ENCODE assay signal across 1 cellular context in the genomic region with DNA sequence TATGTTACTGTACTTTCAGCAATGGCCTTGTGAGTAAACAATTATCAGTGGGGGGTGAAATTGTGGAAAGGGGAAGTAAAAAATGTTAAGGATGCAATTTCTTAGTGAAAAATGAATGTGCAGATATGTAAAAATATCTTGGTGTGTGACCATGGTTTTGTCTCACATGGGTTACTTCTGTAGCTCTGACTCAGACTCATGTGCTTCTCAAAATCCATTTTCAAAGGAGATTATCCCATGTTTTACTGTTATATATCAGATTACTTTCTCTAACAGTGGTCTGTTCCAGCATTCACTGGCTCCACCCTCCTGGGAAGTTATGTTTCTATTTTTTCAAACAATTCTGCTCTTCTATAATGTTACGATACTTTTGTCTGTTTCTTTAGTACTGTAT.
TF ChIP-seq lines count a peak whose summit lies in the region.

No MANE protein-coding gene starts in this region.

TF ChIP-seq in GM23338, 12 proteins besides CTCF, POLR2A, EP300 and RAD21 (continued from another document):
- TF ChIP-seq, protein P1, sequence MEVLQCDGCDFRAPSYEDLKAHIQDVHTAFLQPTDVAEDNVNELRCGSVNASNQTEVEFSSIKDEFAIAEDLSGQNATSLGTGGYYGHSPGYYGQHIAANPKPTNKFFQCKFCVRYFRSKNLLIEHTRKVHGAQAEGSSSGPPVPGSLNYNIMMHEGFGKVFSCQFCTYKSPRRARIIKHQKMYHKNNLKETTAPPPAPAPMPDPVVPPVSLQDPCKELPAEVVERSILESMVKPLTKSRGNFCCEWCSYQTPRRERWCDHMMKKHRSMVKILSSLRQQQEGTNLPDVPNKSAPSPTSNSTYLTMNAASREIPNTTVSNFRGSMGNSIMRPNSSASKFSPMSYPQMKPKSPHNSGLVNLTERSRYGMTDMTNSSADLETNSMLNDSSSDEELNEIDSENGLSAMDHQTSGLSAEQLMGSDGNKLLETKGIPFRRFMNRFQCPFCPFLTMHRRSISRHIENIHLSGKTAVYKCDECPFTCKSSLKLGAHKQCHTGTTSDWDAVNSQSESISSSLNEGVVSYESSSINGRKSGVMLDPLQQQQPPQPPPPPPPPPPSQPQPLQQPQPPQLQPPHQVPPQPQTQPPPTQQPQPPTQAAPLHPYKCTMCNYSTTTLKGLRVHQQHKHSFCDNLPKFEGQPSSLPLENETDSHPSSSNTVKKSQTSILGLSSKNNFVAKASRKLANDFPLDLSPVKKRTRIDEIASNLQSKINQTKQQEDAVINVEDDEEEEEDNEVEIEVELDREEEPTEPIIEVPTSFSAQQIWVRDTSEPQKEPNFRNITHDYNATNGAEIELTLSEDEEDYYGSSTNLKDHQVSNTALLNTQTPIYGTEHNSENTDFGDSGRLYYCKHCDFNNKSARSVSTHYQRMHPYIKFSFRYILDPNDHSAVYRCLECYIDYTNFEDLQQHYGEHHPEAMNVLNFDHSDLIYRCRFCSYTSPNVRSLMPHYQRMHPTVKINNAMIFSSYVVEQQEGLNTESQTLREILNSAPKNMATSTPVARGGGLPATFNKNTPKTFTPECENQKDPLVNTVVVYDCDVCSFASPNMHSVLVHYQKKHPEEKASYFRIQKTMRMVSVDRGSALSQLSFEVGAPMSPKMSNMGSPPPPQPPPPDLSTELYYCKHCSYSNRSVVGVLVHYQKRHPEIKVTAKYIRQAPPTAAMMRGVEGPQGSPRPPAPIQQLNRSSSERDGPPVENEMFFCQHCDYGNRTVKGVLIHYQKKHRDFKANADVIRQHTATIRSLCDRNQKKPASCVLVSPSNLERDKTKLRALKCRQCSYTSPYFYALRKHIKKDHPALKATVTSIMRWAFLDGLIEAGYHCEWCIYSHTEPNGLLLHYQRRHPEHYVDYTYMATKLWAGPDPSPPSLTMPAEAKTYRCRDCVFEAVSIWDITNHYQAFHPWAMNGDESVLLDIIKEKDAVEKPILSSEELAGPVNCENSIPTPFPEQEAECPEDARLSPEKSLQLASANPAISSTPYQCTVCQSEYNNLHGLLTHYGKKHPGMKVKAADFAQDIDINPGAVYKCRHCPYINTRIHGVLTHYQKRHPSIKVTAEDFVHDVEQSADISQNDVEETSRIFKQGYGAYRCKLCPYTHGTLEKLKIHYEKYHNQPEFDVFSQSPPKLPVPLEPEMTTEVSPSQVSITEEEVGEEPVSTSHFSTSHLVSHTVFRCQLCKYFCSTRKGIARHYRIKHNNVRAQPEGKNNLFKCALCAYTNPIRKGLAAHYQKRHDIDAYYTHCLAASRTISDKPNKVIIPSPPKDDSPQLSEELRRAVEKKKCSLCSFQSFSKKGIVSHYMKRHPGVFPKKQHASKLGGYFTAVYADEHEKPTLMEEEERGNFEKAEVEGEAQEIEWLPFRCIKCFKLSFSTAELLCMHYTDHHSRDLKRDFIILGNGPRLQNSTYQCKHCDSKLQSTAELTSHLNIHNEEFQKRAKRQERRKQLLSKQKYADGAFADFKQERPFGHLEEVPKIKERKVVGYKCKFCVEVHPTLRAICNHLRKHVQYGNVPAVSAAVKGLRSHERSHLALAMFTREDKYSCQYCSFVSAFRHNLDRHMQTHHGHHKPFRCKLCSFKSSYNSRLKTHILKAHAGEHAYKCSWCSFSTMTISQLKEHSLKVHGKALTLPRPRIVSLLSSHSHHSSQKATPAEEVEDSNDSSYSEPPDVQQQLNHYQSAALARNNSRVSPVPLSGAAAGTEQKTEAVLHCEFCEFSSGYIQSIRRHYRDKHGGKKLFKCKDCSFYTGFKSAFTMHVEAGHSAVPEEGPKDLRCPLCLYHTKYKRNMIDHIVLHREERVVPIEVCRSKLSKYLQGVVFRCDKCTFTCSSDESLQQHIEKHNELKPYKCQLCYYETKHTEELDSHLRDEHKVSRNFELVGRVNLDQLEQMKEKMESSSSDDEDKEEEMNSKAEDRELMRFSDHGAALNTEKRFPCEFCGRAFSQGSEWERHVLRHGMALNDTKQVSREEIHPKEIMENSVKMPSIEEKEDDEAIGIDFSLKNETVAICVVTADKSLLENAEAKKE (CRISPR knock-in tag; IDR thresholded peaks at IDR 0.05) = no peak
- TF ChIP-seq JUNB (IDR thresholded peaks at IDR 0.05; ENCODE audit: unreplicated experiment) (no peak), ZNF331 (CRISPR knock-in tag; IDR thresholded peaks at IDR 0.05; ENCODE audit: low read depth) (no peak)
- TF ChIP-seq, protein P2, sequence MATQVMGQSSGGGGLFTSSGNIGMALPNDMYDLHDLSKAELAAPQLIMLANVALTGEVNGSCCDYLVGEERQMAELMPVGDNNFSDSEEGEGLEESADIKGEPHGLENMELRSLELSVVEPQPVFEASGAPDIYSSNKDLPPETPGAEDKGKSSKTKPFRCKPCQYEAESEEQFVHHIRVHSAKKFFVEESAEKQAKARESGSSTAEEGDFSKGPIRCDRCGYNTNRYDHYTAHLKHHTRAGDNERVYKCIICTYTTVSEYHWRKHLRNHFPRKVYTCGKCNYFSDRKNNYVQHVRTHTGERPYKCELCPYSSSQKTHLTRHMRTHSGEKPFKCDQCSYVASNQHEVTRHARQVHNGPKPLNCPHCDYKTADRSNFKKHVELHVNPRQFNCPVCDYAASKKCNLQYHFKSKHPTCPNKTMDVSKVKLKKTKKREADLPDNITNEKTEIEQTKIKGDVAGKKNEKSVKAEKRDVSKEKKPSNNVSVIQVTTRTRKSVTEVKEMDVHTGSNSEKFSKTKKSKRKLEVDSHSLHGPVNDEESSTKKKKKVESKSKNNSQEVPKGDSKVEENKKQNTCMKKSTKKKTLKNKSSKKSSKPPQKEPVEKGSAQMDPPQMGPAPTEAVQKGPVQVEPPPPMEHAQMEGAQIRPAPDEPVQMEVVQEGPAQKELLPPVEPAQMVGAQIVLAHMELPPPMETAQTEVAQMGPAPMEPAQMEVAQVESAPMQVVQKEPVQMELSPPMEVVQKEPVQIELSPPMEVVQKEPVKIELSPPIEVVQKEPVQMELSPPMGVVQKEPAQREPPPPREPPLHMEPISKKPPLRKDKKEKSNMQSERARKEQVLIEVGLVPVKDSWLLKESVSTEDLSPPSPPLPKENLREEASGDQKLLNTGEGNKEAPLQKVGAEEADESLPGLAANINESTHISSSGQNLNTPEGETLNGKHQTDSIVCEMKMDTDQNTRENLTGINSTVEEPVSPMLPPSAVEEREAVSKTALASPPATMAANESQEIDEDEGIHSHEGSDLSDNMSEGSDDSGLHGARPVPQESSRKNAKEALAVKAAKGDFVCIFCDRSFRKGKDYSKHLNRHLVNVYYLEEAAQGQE (IDR thresholded peaks at IDR 0.05; ENCODE audit: unreplicated experiment) = no peak
